Comparison of ENCODE assay signal across 16 cellular contexts in the genomic region with DNA sequence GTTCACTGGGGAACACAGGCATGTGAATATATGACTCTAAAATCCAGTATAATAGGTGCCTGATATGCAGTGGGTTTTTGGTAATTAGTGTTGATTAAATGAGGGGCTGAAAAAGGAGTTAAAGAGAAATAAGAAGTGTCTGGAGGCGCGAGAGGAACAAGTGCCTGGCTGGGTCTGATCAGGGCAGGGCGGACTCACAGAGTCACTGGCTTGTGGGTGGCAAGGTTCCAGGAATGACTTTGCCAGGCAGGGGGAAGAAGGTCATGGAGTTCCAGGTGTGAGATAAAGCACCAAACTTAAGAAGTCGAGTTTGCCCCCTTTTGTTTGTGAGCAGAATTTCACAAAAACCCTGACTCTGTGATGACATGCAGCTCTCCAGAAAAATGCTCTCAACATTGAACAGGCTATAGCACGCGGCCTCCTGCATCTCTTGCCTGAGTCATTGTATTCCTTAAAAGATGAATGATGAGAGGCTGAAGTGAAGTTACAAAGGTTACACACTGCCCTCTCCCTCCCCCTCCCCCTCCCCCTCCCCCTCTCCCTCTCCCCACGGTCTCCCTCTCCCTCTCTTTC.
DNase-seq lines count a peak whose midpoint lies in the region; ATAC-seq and TF ChIP-seq lines count a peak whose summit lies in the region.
"Had no signal": no experiment of that assay in that cellular context is flagged by ENCODE, and none has a peak within 500 bp of the region (broad histone marks: within the 10 kb centered on the region; RNA-seq: fewer than 3 reads in every experiment).

No MANE protein-coding gene starts in this region.

- no peak overlapping the region for H3K27ac Mint-ChIP-seq in activated naive CD8-positive, alpha-beta T cell treated with anti-CD3 and anti-CD28 coated beads for 36 hours
- H3K27ac Mint-ChIP-seq: CD4-positive, CD25-positive, alpha-beta regulatory T cell; H9 had no signal

- H3K36me3 ChIP-seq in right atrium auricular region: no peaks in the 10 kb centered on the region
- H3K36me3 ChIP-seq in osteoblast (ENCODE audit: insufficient read depth, low read length): no peaks in the 10 kb centered on the region
- H3K36me3 ChIP-seq: BLaER1 treated with 17β-estradiol and CSF1 and Interleukin-3, amounts not matched to agents 10 nM and 100 nM had no signal

- H3K9me3 Mint-ChIP-seq in activated naive CD8-positive, alpha-beta T cell treated with anti-CD3 and anti-CD28 coated beads for 36 hours: peaks cover 3% of the 10 kb centered on the region

- H3K36me3 Mint-ChIP-seq in activated naive CD8-positive, alpha-beta T cell treated with anti-CD3 and anti-CD28 coated beads for 36 hours: no peaks in the 10 kb centered on the region

- H3K27me3 ChIP-seq in right atrium auricular region: no peaks in the 10 kb centered on the region
- no peaks in the 10 kb centered on the region for H3K27me3 ChIP-seq in osteoblast (ENCODE audit: insufficient read depth, low read length)
- H3K27me3 ChIP-seq: BLaER1 treated with 17β-estradiol and CSF1 and Interleukin-3, amounts not matched to agents 10 nM and 100 nM had no signal

- H4K20me1 ChIP-seq in osteoblast (ENCODE audit: insufficient read depth, low read length): no peaks in the 10 kb centered on the region
- H4K20me1 ChIP-seq: BLaER1 treated with 17β-estradiol and CSF1 and Interleukin-3, amounts not matched to agents 10 nM and 100 nM had no signal

- intact Hi-C loops in left ventricle myocardium superior (cut with micrococcal nuclease): no loop called here

- no peaks in the 10 kb centered on the region for H3K27me3 Mint-ChIP-seq in activated naive CD8-positive, alpha-beta T cell treated with anti-CD3 and anti-CD28 coated beads for 36 hours

- no peak overlapping the region for H2AFZ ChIP-seq in osteoblast (ENCODE audit: low read length)

- no peak overlapping the region for H3K27ac ChIP-seq in right atrium auricular region
- no peak overlapping the region for H3K27ac ChIP-seq in osteoblast (ENCODE audit: low read depth, low read length)
- H3K27ac ChIP-seq: BLaER1 treated with 17β-estradiol and CSF1 and Interleukin-3, amounts not matched to agents 10 nM and 100 nM had no signal

- H3K4me3 Mint-ChIP-seq in activated naive CD8-positive, alpha-beta T cell treated with anti-CD3 and anti-CD28 coated beads for 36 hours: no peak overlapping the region
- H3K4me3 Mint-ChIP-seq: CD4-positive, CD25-positive, alpha-beta regulatory T cell; H9 had no signal

- H3K4me3 ChIP-seq in right atrium auricular region (no peak overlapping the region), epithelial cell of esophagus (ENCODE audit: low read length) (no peak overlapping the region), osteoblast (ENCODE audit: insufficient read depth, low read length) (no peak overlapping the region)
- H3K4me3 ChIP-seq: BLaER1 treated with 17β-estradiol and CSF1 and Interleukin-3, amounts not matched to agents 10 nM and 100 nM; GM12878 had no signal

- H3K4me2 ChIP-seq in osteoblast (ENCODE audit: insufficient read depth, low read length): no peak overlapping the region
- H3K4me2 ChIP-seq: BLaER1 treated with 17β-estradiol and CSF1 and Interleukin-3, amounts not matched to agents 10 nM and 100 nM had no signal

- TF ChIP-seq CTCF in right atrium auricular region (IDR thresholded peaks at IDR 0.05): no peak
- TF ChIP-seq CTCF in epithelial cell of esophagus (IDR thresholded peaks at IDR 0.05; ENCODE audit: insufficient read depth, low read depth, low read length, missing control alignments): no peak
- TF ChIP-seq CTCF in osteoblast (IDR thresholded peaks at IDR 0.05; ENCODE audit: extremely low read depth, low read depth, low read length): no peak

- H3K4me1 ChIP-seq in right atrium auricular region (peaks cover 0 to 22% of the 10 kb centered on the region in 2 donors), osteoblast (ENCODE audit: insufficient read depth, low read length) (peaks cover 15% of the 10 kb centered on the region)

- no peaks in the 10 kb centered on the region for H3K79me2 ChIP-seq in osteoblast (ENCODE audit: insufficient read depth, low read length)

- no peaks in the 10 kb centered on the region for H3K4me1 Mint-ChIP-seq in activated naive CD8-positive, alpha-beta T cell treated with anti-CD3 and anti-CD28 coated beads for 36 hours

- H3K9me3 ChIP-seq in right atrium auricular region: no peaks in the 10 kb centered on the region
- H3K9me3 ChIP-seq in osteoblast (ENCODE audit: low read depth, low read length): no peaks in the 10 kb centered on the region

- DNase-seq in left ventricle myocardium superior: no peak
- no peak for DNase-seq in right atrium auricular region (ENCODE audit: low spot score)
- peak; percentile 38 for DNase-seq in epithelial cell of esophagus (ENCODE audit: low read depth)
- DNase-seq in osteoblast (ENCODE audit: insufficient read length, low spot score, missing footprints): peak; percentile 73
- DNase-seq in DMS 273 treated with DMSO at 0.1 percent for 48 hours (lab: John Stamatoyannopoulos, UW): no peak
- no peak for DNase-seq in activated naive CD8-positive, alpha-beta T cell treated with anti-CD3 and anti-CD28 coated beads for 36 hours
- DNase-seq: 8988T; ACHN; Calu3; CD4-positive, CD25-positive, alpha-beta regulatory T cell; DMS79; GOT3; H9 had no signal

- ATAC-seq in left ventricle myocardium superior (peak; percentile 44), GM21526 (IDR thresholded peaks at IDR 0.05; ENCODE audit: low FRiP score, unreplicated experiment) (no peak)
- ATAC-seq: GM12878 had no signal

Comparison
In these comparisons a context has a peak if more than half of its experiments do, and no peak if none do; other contexts are left out.
1. DNase-seq: peak in epithelial cell of esophagus (single experiment) and osteoblast (single experiment); none in left ventricle myocardium superior (single experiment), right atrium auricular region (single experiment), DMS 273 treated with DMSO at 0.1 percent for 48 hours (single experiment) and activated naive CD8-positive, alpha-beta T cell treated with anti-CD3 and anti-CD28 coated beads for 36 hours (single experiment).